10 cellular contexts compared by ENCODE assay signal in genomic region chr1:21323091-21323490, GRCh38. TPM values are rescaled to one million over a fixed set of nuclear protein-coding genes. Genes with fewer than 3 reads are reported as not detected.
A peak's percentile ranks its signal among the peaks of the same experiment; 100 is the strongest.
DNase-seq lines count a peak whose midpoint lies in the region; ATAC-seq and TF ChIP-seq lines count a peak whose summit lies in the region.
"Had no signal": no experiment of that assay in that cellular context is flagged by ENCODE, and none has a peak within 500 bp of the region (broad histone marks: within the 10 kb centered on the region; RNA-seq: fewer than 3 reads in every experiment).

No MANE protein-coding gene starts in this region.

- H3K27ac ChIP-seq in ascending aorta (peak overlapping the region; percentile 94 to 95), left lung (peak overlapping the region; percentile 86 to 92), thyroid gland (peak overlapping the region; percentile 79 to 96 (median 96))

- no peak overlapping the region for H3K4me3 ChIP-seq in ascending aorta
- no peak overlapping the region for H3K4me3 ChIP-seq in left lung
- no peak overlapping the region for H3K4me3 ChIP-seq in thyroid gland (replicated peaks in 1 of 3)

- DNase-seq in activated CD4-positive, alpha-beta T cell treated with anti-CD3 and anti-CD28 coated beads, Interleukin-2, amount 10 ng/mL, durations not matched to agents 24 days and 14 days: no peak
- no peak for DNase-seq in activated CD4-positive, alpha-beta T cell treated with anti-CD3 and anti-CD28 coated beads for 1 hour
- DNase-seq in ascending aorta (ENCODE audit: low spot score in 2 of 2) (peak in 1 of 2 donors; percentile 77), left lung (no peak), thyroid gland (no peak), NOMO-1 treated with DMSO at 0.1 percent for 48 hours (lab: John Stamatoyannopoulos, UW; ENCODE audit: unreplicated experiment) (no peak)
- DNase-seq in activated naive CD4-positive, alpha-beta T cell treated with anti-CD3 and anti-CD28 coated beads, Interleukin-2, amount 10 ng/mL, durations not matched to agents 7 days and 5 days: no peak
- DNase-seq: head of caudate nucleus, NCI-H2227 treated with DMSO at 0.1 percent for 48 hours had no signal

- CTCF ChIA-PET in activated naive CD4-positive, alpha-beta T cell treated with anti-CD3 and anti-CD28 coated beads, Interleukin-2, amount 10 ng/mL, durations not matched to agents 7 days and 5 days (lab: Charles Lee): interaction anchor here (1.1 to 6.6 kb wide), 5 partner anchors 10 to 53 kb away, joined by 3 to 38 read pairs (median 12); no protein-coding TSS in a partner anchor

- peak overlapping the region; percentile 45 for H3K4me3 Mint-ChIP-seq in activated CD4-positive, alpha-beta T cell treated with anti-CD3 and anti-CD28 coated beads, Interleukin-2, amount 10 ng/mL, durations not matched to agents 24 days and 14 days
- no peak overlapping the region for H3K4me3 Mint-ChIP-seq in activated naive CD4-positive, alpha-beta T cell treated with anti-CD3 and anti-CD28 coated beads, Interleukin-2, amount 10 ng/mL, durations not matched to agents 7 days and 5 days

- H3K27me3 Mint-ChIP-seq in activated CD4-positive, alpha-beta T cell treated with anti-CD3 and anti-CD28 coated beads, Interleukin-2, amount 10 ng/mL, durations not matched to agents 24 days and 14 days: no peaks in the 10 kb centered on the region
- H3K27me3 Mint-ChIP-seq in activated naive CD4-positive, alpha-beta T cell treated with anti-CD3 and anti-CD28 coated beads, Interleukin-2, amount 10 ng/mL, durations not matched to agents 7 days and 5 days: no peaks in the 10 kb centered on the region

- no peaks in the 10 kb centered on the region for H3K27me3 ChIP-seq in ascending aorta
- H3K27me3 ChIP-seq in left lung: no peaks in the 10 kb centered on the region
- no peaks in the 10 kb centered on the region for H3K27me3 ChIP-seq in thyroid gland

- H3K9me3 ChIP-seq in ascending aorta (no peaks in the 10 kb centered on the region), left lung (no peaks in the 10 kb centered on the region), thyroid gland (no peaks in the 10 kb centered on the region)

- TF ChIP-seq POLR2A in thyroid gland (IDR thresholded peaks at IDR 0.05): no peak

- peaks cover 26% of the 10 kb centered on the region for H3K36me3 Mint-ChIP-seq in activated CD4-positive, alpha-beta T cell treated with anti-CD3 and anti-CD28 coated beads, Interleukin-2, amount 10 ng/mL, durations not matched to agents 24 days and 14 days (ENCODE audit: low read depth)
- H3K36me3 Mint-ChIP-seq in activated naive CD4-positive, alpha-beta T cell treated with anti-CD3 and anti-CD28 coated beads, Interleukin-2, amount 10 ng/mL, durations not matched to agents 7 days and 5 days: peaks cover 10% of the 10 kb centered on the region

- H3K9me3 Mint-ChIP-seq in activated CD4-positive, alpha-beta T cell treated with anti-CD3 and anti-CD28 coated beads, Interleukin-2, amount 10 ng/mL, durations not matched to agents 24 days and 14 days: no peaks in the 10 kb centered on the region
- H3K9me3 Mint-ChIP-seq in activated naive CD4-positive, alpha-beta T cell treated with anti-CD3 and anti-CD28 coated beads, Interleukin-2, amount 10 ng/mL, durations not matched to agents 7 days and 5 days: no peaks in the 10 kb centered on the region

- 22 to 40% methylated on average over 7 of the region's 7 CpGs for whole genome bisulfite sequencing in thyroid gland, 2 donors

- H3K4me1 ChIP-seq in ascending aorta (peaks cover 71 to 91% of the 10 kb centered on the region in 2 donors), left lung (peaks cover 53 to 95% of the 10 kb centered on the region in 2 donors), thyroid gland (peaks cover 87 to 96% of the 10 kb centered on the region in 2 donors)

- no peaks in the 10 kb centered on the region for H3K36me3 ChIP-seq in ascending aorta
- no peaks in the 10 kb centered on the region for H3K36me3 ChIP-seq in left lung
- H3K36me3 ChIP-seq in thyroid gland: no peaks in the 10 kb centered on the region

- intact Hi-C loops in activated CD4-positive, alpha-beta T cell treated with anti-CD3 and anti-CD28 coated beads, Interleukin-2, amount 10 ng/mL, durations not matched to agents 24 days and 14 days (cut with micrococcal nuclease): no loop called here
- intact Hi-C loops in ascending aorta (cut with DNase I): no loop called here
- intact Hi-C loops in left lung (cut with DNase I): no loop called here
- intact Hi-C loops in thyroid gland (cut with DNase I): no loop called here

- peaks cover 62% of the 10 kb centered on the region for H3K4me1 Mint-ChIP-seq in activated CD4-positive, alpha-beta T cell treated with anti-CD3 and anti-CD28 coated beads, Interleukin-2, amount 10 ng/mL, durations not matched to agents 24 days and 14 days
- peaks cover 70% of the 10 kb centered on the region for H3K4me1 Mint-ChIP-seq in activated naive CD4-positive, alpha-beta T cell treated with anti-CD3 and anti-CD28 coated beads, Interleukin-2, amount 10 ng/mL, durations not matched to agents 7 days and 5 days

- H3K27ac Mint-ChIP-seq in activated CD4-positive, alpha-beta T cell treated with anti-CD3 and anti-CD28 coated beads, Interleukin-2, amount 10 ng/mL, durations not matched to agents 24 days and 14 days: peak overlapping the region; percentile 73
- H3K27ac Mint-ChIP-seq in activated naive CD4-positive, alpha-beta T cell treated with anti-CD3 and anti-CD28 coated beads, Interleukin-2, amount 10 ng/mL, durations not matched to agents 7 days and 5 days: no peak overlapping the region

- ATAC-seq in left lung (no peak), GM18511 (IDR thresholded peaks at IDR 0.05; ENCODE audit: unreplicated experiment) (no peak)

- TF ChIP-seq CTCF in ascending aorta (IDR thresholded peaks at IDR 0.05) (no peak), left lung (IDR thresholded peaks at IDR 0.05) (no peak), thyroid gland (IDR thresholded peaks at IDR 0.05) (no peak)

RNA-seq across cellular contexts. Expression of gene ECE1, which starts 32.8 kb away (rescaled TPM):
- 133 and 134 TPM in 2 replicates for total RNA-seq in activated CD4-positive, alpha-beta T cell treated with anti-CD3 and anti-CD28 coated beads, Interleukin-2, amount 10 ng/mL, durations not matched to agents 24 days and 14 days
- 336 TPM for total RNA-seq in ascending aorta
- 100 to 1,000 TPM in 1 of 2 donors, 10 to 100 TPM in 1; 91.7 to 107 TPM for total RNA-seq in left lung
- total RNA-seq in thyroid gland: 100 to 1,000 TPM in 2 of 4 donors, 10 to 100 TPM in 2; 74.5 to 146 (median 97.2) TPM
